Comparison of ENCODE assay signal across 14 cellular contexts in the genomic region with DNA sequence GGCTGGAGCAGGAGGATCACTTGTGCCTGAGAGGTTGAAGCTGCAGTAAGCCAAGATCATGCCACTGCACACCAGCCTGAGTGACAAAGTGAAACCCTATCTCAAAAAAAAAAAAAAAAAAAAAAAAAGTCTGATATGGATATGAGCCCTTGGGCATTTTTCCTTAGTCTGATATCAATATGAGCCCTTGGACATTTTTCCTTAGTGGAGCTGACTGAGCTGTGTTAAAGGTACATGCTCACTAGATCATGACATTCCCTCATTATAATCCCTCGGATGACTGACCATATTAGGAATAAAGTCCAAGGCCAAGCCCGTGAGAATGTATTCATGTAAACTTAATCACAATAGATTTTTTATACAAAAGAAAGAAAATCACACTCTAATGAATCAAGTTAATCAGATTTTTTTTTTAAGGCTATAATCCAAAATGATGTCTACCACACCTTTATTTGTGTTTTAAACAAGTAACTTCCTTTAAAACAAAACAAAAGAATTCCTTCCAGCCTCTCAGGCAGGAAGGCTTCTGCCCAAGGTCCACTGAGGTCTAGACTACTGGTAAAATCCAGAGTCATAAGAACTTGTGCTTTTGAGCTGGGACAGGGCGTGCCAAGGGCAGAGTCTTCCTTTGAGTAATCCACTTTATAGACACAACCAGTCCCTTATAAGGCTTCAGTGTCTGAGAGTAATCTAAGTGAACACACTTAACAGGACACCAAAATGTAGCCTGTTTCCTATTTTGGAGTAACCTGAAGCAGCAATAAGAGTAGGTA. TPM values are rescaled to one million over a fixed set of nuclear protein-coding genes. Genes with fewer than 3 reads are reported as not detected.
DNase-seq lines count a peak whose midpoint lies in the region; ATAC-seq and TF ChIP-seq lines count a peak whose summit lies in the region.
"Had no signal": no experiment of that assay in that cellular context is flagged by ENCODE, and none has a peak within 500 bp of the region (broad histone marks: within the 10 kb centered on the region; RNA-seq: fewer than 3 reads in every experiment).

No MANE protein-coding gene starts in this region.

- no peak for DNase-seq in activated CD8-positive, alpha-beta memory T cell treated with anti-CD3 and anti-CD28 coated beads, Interleukin-2, amount 10 ng/mL, durations not matched to agents 7 days and 5 days
- no peak for DNase-seq in activated CD8-positive, alpha-beta memory T cell treated with anti-CD3 and anti-CD28 coated beads, Interleukin-2, amount 50 U/mL, for 48 hours
- DNase-seq in epithelial cell of esophagus (ENCODE audit: low read depth) = peak; percentile 46
- no peak for DNase-seq in vagina (ENCODE audit: extremely low spot score in 2 of 2)
- no peak for DNase-seq in NCI-H2081 treated with DMSO at 0.1 percent for 48 hours (lab: John Stamatoyannopoulos, UW)
- no peak for DNase-seq in T-helper 17 cell
- DNase-seq: effector memory CD8-positive, alpha-beta T cell; GOT3; hypothalamus; SJCRH30 had no signal

- peaks cover 33% of the 10 kb centered on the region for H3K36me3 Mint-ChIP-seq in activated CD8-positive, alpha-beta memory T cell treated with anti-CD3 and anti-CD28 coated beads, Interleukin-2, amount 10 ng/mL, durations not matched to agents 7 days and 5 days
- H3K36me3 Mint-ChIP-seq in T-helper 17 cell (ENCODE audit: low read depth) = peaks cover 4% of the 10 kb centered on the region

- H3K4me1 ChIP-seq in mucosa of rectum (ENCODE audit: control insufficient read depth in 2 of 2, insufficient read depth in 2 of 2, low read length in 2 of 2) (peaks cover 16 to 24% of the 10 kb centered on the region in 2 donors), vagina (peaks cover 37% of the 10 kb centered on the region)
- H3K4me1 ChIP-seq: SJCRH30 had no signal

- no peaks in the 10 kb centered on the region for H3K27me3 ChIP-seq in mucosa of rectum (ENCODE audit: control insufficient read depth in 2 of 2, insufficient read depth in 2 of 2, low read length in 2 of 2)
- no peaks in the 10 kb centered on the region for H3K27me3 ChIP-seq in vagina
- H3K27me3 ChIP-seq: right atrium auricular region, SJCRH30 had no signal

- H3K9me3 Mint-ChIP-seq in activated CD8-positive, alpha-beta memory T cell treated with anti-CD3 and anti-CD28 coated beads, Interleukin-2, amount 10 ng/mL, durations not matched to agents 7 days and 5 days (ENCODE audit: low read depth) = no peaks in the 10 kb centered on the region
- H3K9me3 Mint-ChIP-seq: effector memory CD8-positive, alpha-beta T cell had no signal

- ATAC-seq in activated CD8-positive, alpha-beta memory T cell treated with anti-CD3 and anti-CD28 coated beads, Interleukin-2, amount 10 ng/mL, durations not matched to agents 7 days and 5 days = no peak
- ATAC-seq in HG02973 (IDR thresholded peaks at IDR 0.05; ENCODE audit: unreplicated experiment) (no peak), T-helper 17 cell (no peak)
- ATAC-seq: effector memory CD8-positive, alpha-beta T cell had no signal

- H3K27me3 Mint-ChIP-seq in activated CD8-positive, alpha-beta memory T cell treated with anti-CD3 and anti-CD28 coated beads, Interleukin-2, amount 10 ng/mL, durations not matched to agents 7 days and 5 days = no peaks in the 10 kb centered on the region
- no peaks in the 10 kb centered on the region for H3K27me3 Mint-ChIP-seq in T-helper 17 cell
- H3K27me3 Mint-ChIP-seq: effector memory CD8-positive, alpha-beta T cell had no signal

- H3K4me3 ChIP-seq in epithelial cell of esophagus (ENCODE audit: low read length) = no peak overlapping the region
- peak overlapping the region in 1 of 2 donors; percentile 17 for H3K4me3 ChIP-seq in mucosa of rectum (ENCODE audit: low read length in 2 of 2)
- H3K4me3 ChIP-seq in vagina = no peak overlapping the region
- H3K4me3 ChIP-seq: right atrium auricular region, SJCRH30 had no signal

- peak overlapping the region; percentile 11 for H3K27ac Mint-ChIP-seq in activated CD8-positive, alpha-beta memory T cell treated with anti-CD3 and anti-CD28 coated beads, Interleukin-2, amount 10 ng/mL, durations not matched to agents 7 days and 5 days
- H3K27ac Mint-ChIP-seq in T-helper 17 cell = no peak overlapping the region

- intact Hi-C loops in vagina (cut with DNase I) = no loop called here

- H3K27ac ChIP-seq in mucosa of rectum (ENCODE audit: low read depth in 2 of 2, low read length in 2 of 2) (peak overlapping the region; percentile 72 to 97), vagina (peak overlapping the region; percentile 40)
- H3K27ac ChIP-seq: right atrium auricular region, SJCRH30 had no signal

- CTCF ChIA-PET in activated CD8-positive, alpha-beta memory T cell treated with anti-CD3 and anti-CD28 coated beads, Interleukin-2, amount 10 ng/mL, durations not matched to agents 7 days and 5 days (lab: Charles Lee) = interaction anchor here (1.0 to 20.4 kb wide), 4 partner anchors 81 to 152 kb away, joined by 3 to 512 read pairs (median 8); partner anchors contain the start of gene TYSND1

- no peak overlapping the region for H3K4me3 Mint-ChIP-seq in activated CD8-positive, alpha-beta memory T cell treated with anti-CD3 and anti-CD28 coated beads, Interleukin-2, amount 10 ng/mL, durations not matched to agents 7 days and 5 days
- H3K4me3 Mint-ChIP-seq in T-helper 17 cell = no peak overlapping the region
- H3K4me3 Mint-ChIP-seq: effector memory CD8-positive, alpha-beta T cell had no signal

- TF ChIP-seq POLR2A in vagina (IDR thresholded peaks at IDR 0.05) = no peak

- TF ChIP-seq CTCF in epithelial cell of esophagus (IDR thresholded peaks at IDR 0.05; ENCODE audit: insufficient read depth, low read depth, low read length, missing control alignments) = no peak
- TF ChIP-seq CTCF in vagina (IDR thresholded peaks at IDR 0.05) = no peak

- H3K9me3 ChIP-seq in mucosa of rectum (ENCODE audit: control insufficient read depth in 2 of 2, low read length in 2 of 2) = no peaks in the 10 kb centered on the region
- no peaks in the 10 kb centered on the region for H3K9me3 ChIP-seq in vagina
- H3K9me3 ChIP-seq in T-helper 17 cell (ENCODE audit: control insufficient read depth, low read length, poor library complexity, severe bottlenecking) = no peaks in the 10 kb centered on the region
- H3K9me3 ChIP-seq: right atrium auricular region, SJCRH30 had no signal

- H3K4me1 Mint-ChIP-seq in activated CD8-positive, alpha-beta memory T cell treated with anti-CD3 and anti-CD28 coated beads, Interleukin-2, amount 10 ng/mL, durations not matched to agents 7 days and 5 days = peaks cover 65% of the 10 kb centered on the region
- H3K4me1 Mint-ChIP-seq in T-helper 17 cell = peaks cover 17% of the 10 kb centered on the region

- peaks cover 0 to 2% of the 10 kb centered on the region in 2 donors for H3K36me3 ChIP-seq in mucosa of rectum (ENCODE audit: control insufficient read depth in 2 of 2, insufficient read depth in 2 of 2, low read length in 2 of 2)
- H3K36me3 ChIP-seq in vagina = no peaks in the 10 kb centered on the region

- peak overlapping the region; percentile 19 to 58 for H3K9ac ChIP-seq in mucosa of rectum (ENCODE audit: low read depth in 1 of 2, low read length in 2 of 2)

RNA-seq across cellular contexts. Expression of gene PPA1, which starts 5.5 kb away (rescaled TPM):
- total RNA-seq in activated CD8-positive, alpha-beta memory T cell treated with anti-CD3 and anti-CD28 coated beads, Interleukin-2, amount 10 ng/mL, durations not matched to agents 7 days and 5 days = 100 to 1,000 TPM; 157 to 192 TPM
- total RNA-seq in vagina (79.3 TPM), T-helper 17 cell (10 to 100 TPM; 69.8 to 80.9 TPM)

RNA-seq across cellular contexts. Expression of gene NPFFR1, which starts 56.1 kb away (rescaled TPM):
- total RNA-seq in activated CD8-positive, alpha-beta memory T cell treated with anti-CD3 and anti-CD28 coated beads, Interleukin-2, amount 10 ng/mL, durations not matched to agents 7 days and 5 days = not detected
- total RNA-seq in vagina (not detected), T-helper 17 cell (not detected)
- total RNA-seq: SJCRH30, subcutaneous adipose tissue had no signal

RNA-seq across cellular contexts. Expression of gene SAR1A, which starts 57.4 kb away (rescaled TPM):
- total RNA-seq in activated CD8-positive, alpha-beta memory T cell treated with anti-CD3 and anti-CD28 coated beads, Interleukin-2, amount 10 ng/mL, durations not matched to agents 7 days and 5 days = 100 to 1,000 TPM in 1 of 2 experiments, 10 to 100 TPM in 1; 89.5 to 111 TPM
- total RNA-seq in vagina (57.9 TPM), T-helper 17 cell (100 to 1,000 TPM; 131 to 132 TPM)
